1 cellular context compared by ENCODE assay signal in the genomic region with DNA sequence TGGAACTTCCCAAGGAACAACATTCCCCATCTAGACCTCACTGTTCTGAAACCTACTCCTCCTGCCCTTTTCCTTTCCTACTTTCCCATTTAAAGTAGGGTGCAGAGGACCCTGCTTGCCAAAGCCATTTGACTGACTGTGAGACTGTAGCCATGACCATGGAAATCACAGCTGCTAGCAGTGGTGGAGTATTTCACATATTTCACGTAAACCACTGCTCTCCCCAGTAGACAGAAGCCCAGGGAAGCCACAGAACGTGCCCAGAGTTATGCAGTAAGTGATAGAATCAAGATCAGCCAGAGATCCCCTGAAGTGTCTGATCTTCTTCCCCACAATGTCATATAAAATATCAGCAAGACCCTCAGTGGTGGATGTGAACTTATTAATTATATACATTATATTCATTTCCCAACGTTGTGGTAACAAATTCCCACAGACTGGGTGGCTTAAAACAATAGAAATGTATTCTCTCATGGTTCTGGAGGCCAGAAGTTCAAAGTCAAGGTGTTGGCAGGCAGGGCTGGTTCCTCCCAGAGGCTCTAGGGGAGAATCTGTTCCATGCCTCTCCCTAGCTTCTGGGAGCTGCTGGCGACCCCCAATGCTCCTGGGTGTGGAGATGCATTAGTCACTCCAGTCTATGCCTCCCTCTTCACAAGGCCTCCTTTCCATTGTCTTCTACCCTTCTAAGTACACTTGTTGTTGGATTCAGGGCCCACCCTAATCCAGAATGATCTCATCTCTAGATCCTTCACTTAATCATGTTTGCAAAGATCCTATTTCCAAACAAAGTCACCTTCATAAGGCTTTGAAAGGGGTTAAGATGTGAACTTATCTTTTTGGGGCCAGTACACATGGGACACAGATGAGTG.
TF ChIP-seq lines count a peak whose summit lies in the region.

No MANE protein-coding gene starts in this region.

TF ChIP-seq in WTC11, 78 proteins besides CTCF, POLR2A, EP300 and RAD21 (continued from another document):
- TF ChIP-seq, protein P1, sequence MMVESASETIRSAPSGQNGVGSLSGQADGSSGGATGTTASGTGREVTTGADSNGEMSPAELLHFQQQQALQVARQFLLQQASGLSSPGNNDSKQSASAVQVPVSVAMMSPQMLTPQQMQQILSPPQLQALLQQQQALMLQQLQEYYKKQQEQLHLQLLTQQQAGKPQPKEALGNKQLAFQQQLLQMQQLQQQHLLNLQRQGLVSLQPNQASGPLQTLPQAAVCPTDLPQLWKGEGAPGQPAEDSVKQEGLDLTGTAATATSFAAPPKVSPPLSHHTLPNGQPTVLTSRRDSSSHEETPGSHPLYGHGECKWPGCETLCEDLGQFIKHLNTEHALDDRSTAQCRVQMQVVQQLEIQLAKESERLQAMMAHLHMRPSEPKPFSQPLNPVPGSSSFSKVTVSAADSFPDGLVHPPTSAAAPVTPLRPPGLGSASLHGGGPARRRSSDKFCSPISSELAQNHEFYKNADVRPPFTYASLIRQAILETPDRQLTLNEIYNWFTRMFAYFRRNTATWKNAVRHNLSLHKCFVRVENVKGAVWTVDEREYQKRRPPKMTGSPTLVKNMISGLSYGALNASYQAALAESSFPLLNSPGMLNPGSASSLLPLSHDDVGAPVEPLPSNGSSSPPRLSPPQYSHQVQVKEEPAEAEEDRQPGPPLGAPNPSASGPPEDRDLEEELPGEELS (CRISPR knock-in tag; IDR thresholded peaks at IDR 0.05), result no peak
- TF ChIP-seq ETV6 (CRISPR knock-in tag; IDR thresholded peaks at IDR 0.05) (no peak), NR1H2 (CRISPR knock-in tag; IDR thresholded peaks at IDR 0.05) (no peak), ATF1 (CRISPR knock-in tag; IDR thresholded peaks at IDR 0.05) (no peak), SP1 (CRISPR knock-in tag; conservative IDR thresholded peaks at IDR 0.05) (no peak), JUN (CRISPR knock-in tag; IDR thresholded peaks at IDR 0.05) (no peak), ZNF317 (CRISPR knock-in tag; IDR thresholded peaks at IDR 0.05; ENCODE audit: borderline replicate concordance, low read depth) (no peak), TEAD1 (CRISPR knock-in tag; IDR thresholded peaks at IDR 0.05) (no peak), RELA (CRISPR knock-in tag; IDR thresholded peaks at IDR 0.05; ENCODE audit: borderline replicate concordance) (no peak)
- TF ChIP-seq, protein P2, sequence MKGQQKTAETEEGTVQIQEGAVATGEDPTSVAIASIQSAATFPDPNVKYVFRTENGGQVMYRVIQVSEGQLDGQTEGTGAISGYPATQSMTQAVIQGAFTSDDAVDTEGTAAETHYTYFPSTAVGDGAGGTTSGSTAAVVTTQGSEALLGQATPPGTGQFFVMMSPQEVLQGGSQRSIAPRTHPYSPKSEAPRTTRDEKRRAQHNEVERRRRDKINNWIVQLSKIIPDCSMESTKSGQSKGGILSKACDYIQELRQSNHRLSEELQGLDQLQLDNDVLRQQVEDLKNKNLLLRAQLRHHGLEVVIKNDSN (CRISPR knock-in tag; IDR thresholded peaks at IDR 0.05), result no peak
